20 cellular contexts compared by ENCODE assay signal in genomic region chr4:87387237-87387636, GRCh38. TPM values are rescaled to one million over a fixed set of nuclear protein-coding genes. Genes with fewer than 3 reads are reported as not detected.
A peak's percentile ranks its signal among the peaks of the same experiment; 100 is the strongest.
DNase-seq lines count a peak whose midpoint lies in the region; ATAC-seq, FAIRE-seq and TF ChIP-seq lines count a peak whose summit lies in the region.
"Had no signal": no experiment of that assay in that cellular context is flagged by ENCODE, and none has a peak within 500 bp of the region (broad histone marks: within the 10 kb centered on the region; RNA-seq: fewer than 3 reads in every experiment).

No MANE protein-coding gene starts in this region.

- no peaks in the 10 kb centered on the region for H3K9me3 ChIP-seq in GM12878 (replicated peaks; ENCODE audit: control insufficient read depth, insufficient read depth, low read length)
- no peaks in the 10 kb centered on the region for H3K9me3 ChIP-seq in upper lobe of right lung
- no peaks in the 10 kb centered on the region; the same call in 1 of the 2 replicates for H3K9me3 ChIP-seq in Caco-2
- H3K9me3 ChIP-seq: esophagus squamous epithelium had no signal

- H3K27ac Mint-ChIP-seq in activated naive CD8-positive, alpha-beta T cell, result peak overlapping the region; percentile 11
- no peak overlapping the region for H3K27ac Mint-ChIP-seq in activated naive CD8-positive, alpha-beta T cell treated with anti-CD3 and anti-CD28 coated beads, Interleukin-2, amount 50 U/mL, for 24 hours
- H3K27ac Mint-ChIP-seq in memory B cell (peak overlapping the region; percentile 10), Caco-2 (ENCODE audit: unreplicated experiment) (no peak overlapping the region)

- in situ Hi-C loops in GM12878 (cut with MboI), result no loop called here

- no peaks in the 10 kb centered on the region for H3K27me3 Mint-ChIP-seq in activated naive CD8-positive, alpha-beta T cell
- H3K27me3 Mint-ChIP-seq in activated naive CD8-positive, alpha-beta T cell treated with anti-CD3 and anti-CD28 coated beads, Interleukin-2, amount 50 U/mL, for 24 hours, result no peaks in the 10 kb centered on the region
- no peaks in the 10 kb centered on the region for H3K27me3 Mint-ChIP-seq in memory B cell
- H3K27me3 Mint-ChIP-seq in Caco-2 (ENCODE audit: insufficient read depth, unreplicated experiment), result no peaks in the 10 kb centered on the region

- no peak for TF ChIP-seq EP300 in GM12878 (IDR thresholded peaks at IDR 0.05; ENCODE audit: borderline replicate concordance in 1 of 2, control insufficient read depth in 1 of 2, low read depth in 2 of 2, low read length in 2 of 2)

- FAIRE-seq in GM12878 (lab: Jason Lieb, UNC), result no peak
- no peak for FAIRE-seq in frontal cortex (lab: Jason Lieb, UNC)
- FAIRE-seq: GM12892, urothelium cell line had no signal

- peaks cover 10% of the 10 kb centered on the region for H3K36me3 Mint-ChIP-seq in activated naive CD8-positive, alpha-beta T cell
- peaks cover 9% of the 10 kb centered on the region for H3K36me3 Mint-ChIP-seq in activated naive CD8-positive, alpha-beta T cell treated with anti-CD3 and anti-CD28 coated beads, Interleukin-2, amount 50 U/mL, for 24 hours (ENCODE audit: low read depth)
- H3K36me3 Mint-ChIP-seq in memory B cell (peaks cover 26% of the 10 kb centered on the region), Caco-2 (ENCODE audit: insufficient read depth, unreplicated experiment) (peaks cover 36% of the 10 kb centered on the region)

- H3K36me3 ChIP-seq in GM12878 (ENCODE audit: control insufficient read depth in 2 of 2, insufficient read depth in 2 of 2, low read length in 1 of 2), result no peaks in the 10 kb centered on the region
- no peaks in the 10 kb centered on the region for H3K36me3 ChIP-seq in upper lobe of right lung
- no peaks in the 10 kb centered on the region; the same call in 1 of the 2 replicates for H3K36me3 ChIP-seq in Caco-2 (ENCODE audit: control insufficient read depth, insufficient read depth, low read length)

- 96% methylated on average over 3 of the region's 3 CpGs for WGBS in GM12878 (ENCODE audit: insufficient coverage, insufficient replicate concordance, low lambda C conversion rate, missing lambda C conversion rate)

- SMC1A ChIA-PET in GM12878 (lab: Charles Lee; ENCODE audit: uncharacterized antibody, unreplicated experiment), result interaction anchor here (3.5 to 6.8 kb wide), 2 partner anchors 10 to 79 kb away, joined by 16 to 54 read pairs; no protein-coding TSS in a partner anchor

- no peak for DNase-seq in activated naive CD8-positive, alpha-beta T cell treated with anti-CD3 and anti-CD28 coated beads, Interleukin-2, amount 50 U/mL, for 24 hours
- DNase-seq in GM12878 (ENCODE audit: low read depth, low spot score) (no peak), memory B cell (ENCODE audit: low spot score in 2 of 2) (no peak), upper lobe of right lung (no peak), Caco-2 (no peak), cortex of kidney (lab: John Stamatoyannopoulos, UW) (no peak), frontal cortex (ENCODE audit: low spot score in 2 of 2) (no peak)
- DNase-seq: activated CD4-positive, CD25-positive, alpha-beta regulatory T cell treated with anti-CD3 and anti-CD28 coated beads, Interleukin-2, amount 50 U/mL, for 72 hours; activated naive CD4-positive, alpha-beta T cell treated with anti-CD3 and anti-CD28 coated beads, Interleukin-2, amount 50 U/mL, for 16 hours; DMS79; esophagus squamous epithelium; kidney glomerular epithelial cell; NCI-H1417 treated with DMSO at 0.1 percent for 48 hours; NCI-H524; nucleus accumbens; stimulated activated CD4-positive, alpha-beta T cell treated with anti-CD3 and anti-CD28 coated beads, Interleukin-4, amount 100 ng/mL, for 24 hours had no signal

- TF ChIP-seq POLR2A in GM12878 (IDR thresholded peaks at IDR 0.05; ENCODE audit: low read depth, low read length), result no peak

- CTCF ChIA-PET in GM12878 (lab: Yijun Ruan, JAX) (interaction anchor here (0.6 to 5.2 kb wide), 3 partner anchors 52 to 79 kb away, joined by 3 to 43 read pairs (median 3); no protein-coding TSS in a partner anchor), Caco-2 (lab: Charles Lee) (no interaction called here)

- peaks cover 3% of the 10 kb centered on the region; the same call in 1 of the 2 replicates for H3K4me1 ChIP-seq in GM12878 (ENCODE audit: control insufficient read depth, insufficient read depth, low read length)
- peaks cover 27% of the 10 kb centered on the region for H3K4me1 ChIP-seq in upper lobe of right lung
- peaks cover 9% of the 10 kb centered on the region; the same call in 1 of the 2 replicates for H3K4me1 ChIP-seq in Caco-2

- POLR2A ChIA-PET in GM12878 (lab: Charles Lee), result no interaction called here
- POLR2A ChIA-PET in Caco-2 (lab: Charles Lee), result no interaction called here

- peak overlapping the region; percentile 3 for H3K4me3 Mint-ChIP-seq in activated naive CD8-positive, alpha-beta T cell
- no peak overlapping the region for H3K4me3 Mint-ChIP-seq in activated naive CD8-positive, alpha-beta T cell treated with anti-CD3 and anti-CD28 coated beads, Interleukin-2, amount 50 U/mL, for 24 hours
- no peak overlapping the region for H3K4me3 Mint-ChIP-seq in memory B cell
- H3K4me3 Mint-ChIP-seq in Caco-2 (ENCODE audit: unreplicated experiment), result no peak overlapping the region

- no peak overlapping the region for H3K9ac ChIP-seq in GM12878 (ENCODE audit: control insufficient read depth, insufficient read depth, low read length)
- H3K9ac ChIP-seq: BLaER1 had no signal

- ATAC-seq in activated naive CD8-positive, alpha-beta T cell treated with anti-CD3 and anti-CD28 coated beads, Interleukin-2, amount 50 U/mL, for 24 hours, result no peak
- ATAC-seq in GM12878, result no peak
- no peak for ATAC-seq in memory B cell (ENCODE audit: low read depth)
- ATAC-seq in upper lobe of right lung, result peak; percentile 17

- intact Hi-C loops in GM12878 (cut with micrococcal nuclease; ENCODE audit: unreplicated experiment) (no loop called here), upper lobe of right lung (cut with DNase I) (no loop called here), Caco-2 (cut with micrococcal nuclease; ENCODE audit: unreplicated experiment) (no loop called here)

- H3K79me2 ChIP-seq in GM12878 (ENCODE audit: control insufficient read depth, insufficient read depth, low read length), result peaks cover 23% of the 10 kb centered on the region

- BruUV-seq in GM12878 (replicated peaks; lab: Mats Ljungman, UMichigan), result no TSS peak
- BruUV-seq in Caco-2 (replicated peaks; lab: Mats Ljungman, UMichigan), result no TSS peak

- H3K27me3 ChIP-seq in GM12878 (replicated peaks in 1 of 2; ENCODE audit: control insufficient read depth in 2 of 2, insufficient read depth in 2 of 2, low read length in 1 of 2) (no peaks in the 10 kb centered on the region), upper lobe of right lung (no peaks in the 10 kb centered on the region), Caco-2 (replicated peaks; ENCODE audit: control insufficient read depth, insufficient read depth, low read length) (no peaks in the 10 kb centered on the region)
- H3K27me3 ChIP-seq: BLaER1, esophagus squamous epithelium had no signal

- H3K27ac ChIP-seq in GM12878 (ENCODE audit: control insufficient read depth, insufficient read depth), result no peak overlapping the region
- no peak overlapping the region for H3K27ac ChIP-seq in upper lobe of right lung
- H3K27ac ChIP-seq: BLaER1, esophagus squamous epithelium had no signal

- peaks cover 71% of the 10 kb centered on the region for H3K4me1 Mint-ChIP-seq in activated naive CD8-positive, alpha-beta T cell (ENCODE audit: low read depth)
- H3K4me1 Mint-ChIP-seq in activated naive CD8-positive, alpha-beta T cell treated with anti-CD3 and anti-CD28 coated beads, Interleukin-2, amount 50 U/mL, for 24 hours, result peaks cover 58% of the 10 kb centered on the region
- H3K4me1 Mint-ChIP-seq in memory B cell, result peaks cover 36% of the 10 kb centered on the region
- H3K4me1 Mint-ChIP-seq in Caco-2 (ENCODE audit: low read depth, unreplicated experiment), result peaks cover 25% of the 10 kb centered on the region

- H2AFZ ChIP-seq in GM12878 (ENCODE audit: control insufficient read depth, low read depth, low read length), result no peak overlapping the region; the same call in 1 of the 2 replicates

- peak overlapping the region; percentile 47 for H3K4me2 ChIP-seq in GM12878 (ENCODE audit: control insufficient read depth, insufficient read depth)
- H3K4me2 ChIP-seq: BLaER1 had no signal

- H3K4me3 ChIP-seq in GM12878, result no peak overlapping the region
- peak overlapping the region; percentile 70 for H3K4me3 ChIP-seq in upper lobe of right lung
- H3K4me3 ChIP-seq in Caco-2 (ENCODE audit: low read depth, low read length), result no peak overlapping the region

- TF ChIP-seq CTCF in GM12878 (IDR thresholded peaks at IDR 0.05 in 2 of 3, conservative IDR thresholded peaks at IDR 0.05 in 1 of 3; ENCODE audit: control insufficient read depth in 2 of 3, extremely low read depth in 1 of 3, insufficient read depth in 1 of 3, low read depth in 3 of 3, low read length in 3 of 3) (no peak), upper lobe of right lung (IDR thresholded peaks at IDR 0.05) (no peak), Caco-2 (IDR thresholded peaks at IDR 0.05; ENCODE audit: insufficient read depth in 1 of 2, low read depth in 1 of 2, low read length in 1 of 2, severe bottlenecking in 1 of 2, unreplicated experiment in 1 of 2) (no peak)

- peaks cover 6% of the 10 kb centered on the region for H3K9me3 Mint-ChIP-seq in activated naive CD8-positive, alpha-beta T cell (ENCODE audit: low read depth)
- H3K9me3 Mint-ChIP-seq in activated naive CD8-positive, alpha-beta T cell treated with anti-CD3 and anti-CD28 coated beads, Interleukin-2, amount 50 U/mL, for 24 hours, result peaks cover 11% of the 10 kb centered on the region
- H3K9me3 Mint-ChIP-seq in memory B cell, result peaks cover 6% of the 10 kb centered on the region
- peaks cover 12% of the 10 kb centered on the region for H3K9me3 Mint-ChIP-seq in Caco-2 (ENCODE audit: unreplicated experiment)

- no peak for TF ChIP-seq RAD21 in GM12878 (IDR thresholded peaks at IDR 0.05; ENCODE audit: insufficient read depth, low read depth, low read length)

- RAD21 ChIA-PET in GM12878 (lab: Charles Lee; ENCODE audit: unreplicated experiment), result interaction anchor here (1.1 to 1.9 kb wide), 2 partner anchors 11 to 35 kb away, joined by 4 to 7 read pairs; partner anchors contain the start of gene NUDT9

- H4K20me1 ChIP-seq in GM12878 (ENCODE audit: control insufficient read depth, insufficient read depth), result no peaks in the 10 kb centered on the region

RNA-seq across cellular contexts. Expression of gene HSD17B11, which starts 3.8 kb away (rescaled TPM):
- 22.6 and 23.7 TPM in 2 replicates for total RNA-seq in GM12878 (2013; cell fraction: nucleolus; rRNA removed)
- total RNA-seq in GM12878 (2014; rRNA removed) (12.0 and 18.8 TPM in 2 replicates), GM12878 (2014; rRNA removed; fragmentation: Illumina TruSeq; extraction: Trizol) (22.7 and 23.5 TPM in 2 replicates), GM12878 (2021) (14.2 and 16.8 TPM in 2 replicates), upper lobe of right lung (95.6 TPM), Caco-2 (2022) (39.3 and 42.8 TPM in 2 replicates), frontal cortex (52.6 TPM)
- 18.7 TPM for polyA plus RNA-seq in GM12878 (2011; ENCODE audit: low read depth)
- polyA plus RNA-seq in GM12878 (2011; rRNA removed) (25.6 and 50.8 TPM in 2 replicates), GM12878 (2014; fragmentation: Illumina TruSeq; extraction: Trizol) (20.8 and 30.3 TPM in 2 replicates), GM12878 (2014; fragmentation: Nextera tagmentation; extraction: Ambion mirVana) (10 to 100 TPM; 24.4 to 29.5 TPM), GM12878 (2014; rRNA removed) (8.3 and 10.3 TPM in 2 replicates), GM12878 (2016; fragmentation: Nextera tagmentation; extraction: Ambion mirVana) (10 to 100 TPM; 13.1 to 14.7 TPM)
- 7.1 and 10.1 TPM in 2 replicates for polyA plus RNA-seq in GM12878 (2011; cell fraction: cytosol; rRNA removed)
- polyA plus RNA-seq in GM12878 (2011; cell fraction: nucleus; rRNA removed), result 6.0 and 7.0 TPM in 2 replicates
- polyA plus RNA-seq in GM12878 (2012), result 16.1 and 20.5 TPM in 2 replicates
- polyA minus RNA-seq in GM12878 (2011; rRNA and poly(A)+ RNA removed), result 13.9 and 24.3 TPM in 2 replicates
- 6.3 and 6.4 TPM in 2 replicates for polyA minus RNA-seq in GM12878 (2011; cell fraction: cytosol; rRNA and poly(A)+ RNA removed)
- polyA minus RNA-seq in GM12878 (2011; cell fraction: nucleus; rRNA and poly(A)+ RNA removed), result 3.9 and 5.5 TPM in 2 replicates

RNA-seq across cellular contexts. Expression of gene NUDT9, which starts 35.1 kb away (rescaled TPM):
- 15.4 and 17.2 TPM in 2 replicates for total RNA-seq in GM12878 (2013; cell fraction: nucleolus; rRNA removed)
- total RNA-seq in GM12878 (2014; rRNA removed), result 7.2 and 9.0 TPM in 2 replicates
- total RNA-seq in GM12878 (2014; rRNA removed; fragmentation: Illumina TruSeq; extraction: Trizol), result 13.6 and 14.5 TPM in 2 replicates
- total RNA-seq in GM12878 (2021), result 9.8 and 10.7 TPM in 2 replicates
- 11.6 TPM for polyA plus RNA-seq in GM12878 (2011; ENCODE audit: low read depth)
- polyA plus RNA-seq in GM12878 (2011; rRNA removed), result 18.0 and 20.6 TPM in 2 replicates
- polyA plus RNA-seq in GM12878 (2011; cell fraction: cytosol; rRNA removed), result 8.6 and 9.0 TPM in 2 replicates
- 8.8 and 12.6 TPM in 2 replicates for polyA plus RNA-seq in GM12878 (2011; cell fraction: nucleus; rRNA removed)
- 11.7 and 12.9 TPM in 2 replicates for polyA plus RNA-seq in GM12878 (2012)
- 16.2 and 22.8 TPM in 2 replicates for polyA plus RNA-seq in GM12878 (2014; fragmentation: Illumina TruSeq; extraction: Trizol)
- polyA plus RNA-seq in GM12878 (2014; fragmentation: Nextera tagmentation; extraction: Ambion mirVana), result 10 to 100 TPM in 1 of 2 experiments, 1 to 10 TPM in 1; 8.4 to 15.6 TPM
- 13.3 and 13.6 TPM in 2 replicates for polyA plus RNA-seq in GM12878 (2014; rRNA removed)
- polyA plus RNA-seq in GM12878 (2016; fragmentation: Nextera tagmentation; extraction: Ambion mirVana), result 10 to 100 TPM; 25.7 to 28.3 TPM
- polyA minus RNA-seq in GM12878 (2011; rRNA and poly(A)+ RNA removed), result 7.3 and 7.5 TPM in 2 replicates
- 1.5 and 3.3 TPM in 2 replicates for polyA minus RNA-seq in GM12878 (2011; cell fraction: cytosol; rRNA and poly(A)+ RNA removed)
- polyA minus RNA-seq in GM12878 (2011; cell fraction: nucleus; rRNA and poly(A)+ RNA removed), result 6.5 and 19.9 TPM in 2 replicates
- 43.9 TPM for total RNA-seq in upper lobe of right lung
- total RNA-seq in Caco-2 (2022), result 27.9 and 28.7 TPM in 2 replicates
- total RNA-seq in frontal cortex, result 20.8 TPM

Comparison
In these comparisons a context has a peak if more than half of its experiments do, and no peak if none do; other contexts are left out.
1. H3K27ac Mint-ChIP-seq: peak in activated naive CD8-positive, alpha-beta T cell (single experiment) and memory B cell (single experiment); none in activated naive CD8-positive, alpha-beta T cell treated with anti-CD3 and anti-CD28 coated beads, Interleukin-2, amount 50 U/mL, for 24 hours (single experiment) and Caco-2 (single experiment).